ENCODE assay signal across 15 cellular contexts in genomic region chr1:205719762-205720161, GRCh38. TPM values are rescaled to one million over a fixed set of nuclear protein-coding genes. Genes with fewer than 3 reads are reported as not detected.
A peak's percentile ranks its signal among the peaks of the same experiment; 100 is the strongest.
DNase-seq lines count a peak whose midpoint lies in the region; ATAC-seq and TF ChIP-seq lines count a peak whose summit lies in the region.
"Had no signal": no experiment of that assay in that cellular context is flagged by ENCODE, and none has a peak within 500 bp of the region (broad histone marks: within the 10 kb centered on the region; RNA-seq: fewer than 3 reads in every experiment).

No MANE protein-coding gene starts in this region.

- no peak for DNase-seq in activated CD4-positive, alpha-beta T cell treated with anti-CD3 and anti-CD28 coated beads, Interleukin-2, amount 10 ng/mL, durations not matched to agents 24 days and 14 days
- no peak for DNase-seq in activated CD4-positive, alpha-beta T cell treated with anti-CD3 and anti-CD28 coated beads for 48 hours
- DNase-seq in natural killer cell treated with Interleukin-12 subunit alpha and Interleukin-12 subunit beta and Interleukin-15 and Interleukin-18, amount 100 ng/mL, for 72 hours (ENCODE audit: low spot score): no peak
- DNase-seq in natural killer cell (no peak), SIG-M5 treated with dmso at 0.1 percent for 504 hours (lab: John Stamatoyannopoulos, UW; ENCODE audit: unreplicated experiment) (no peak)
- DNase-seq in activated naive CD8-positive, alpha-beta T cell treated with anti-CD3 and anti-CD28 coated beads for 36 hours: no peak
- DNase-seq: DMS 273 treated with DMSO at 0.1 percent for 48 hours, MG63, NCI-H1092 treated with DMSO at 0.1 percent for 48 hours, NCI-H1694, NCI-H2107, NCI-H345, NCI-H526 treated with DMSO at 0.1 percent for 48 hours had no signal

- TF ChIP-seq CTCF in natural killer cell (IDR thresholded peaks at IDR 0.05): no peak

- no peaks in the 10 kb centered on the region for H3K27me3 Mint-ChIP-seq in activated CD4-positive, alpha-beta T cell treated with anti-CD3 and anti-CD28 coated beads, Interleukin-2, amount 10 ng/mL, durations not matched to agents 24 days and 14 days
- H3K27me3 Mint-ChIP-seq in natural killer cell treated with Interleukin-12 subunit alpha and Interleukin-12 subunit beta and Interleukin-15 and Interleukin-18, amount 100 ng/mL, for 72 hours: no peaks in the 10 kb centered on the region
- H3K27me3 Mint-ChIP-seq in natural killer cell (ENCODE audit: low read depth in 2 of 2): no peaks in the 10 kb centered on the region
- no peaks in the 10 kb centered on the region for H3K27me3 Mint-ChIP-seq in activated naive CD8-positive, alpha-beta T cell treated with anti-CD3 and anti-CD28 coated beads for 36 hours

- H3K4me1 Mint-ChIP-seq in activated CD4-positive, alpha-beta T cell treated with anti-CD3 and anti-CD28 coated beads, Interleukin-2, amount 10 ng/mL, durations not matched to agents 24 days and 14 days: peaks cover 27% of the 10 kb centered on the region
- H3K4me1 Mint-ChIP-seq in natural killer cell treated with Interleukin-12 subunit alpha and Interleukin-12 subunit beta and Interleukin-15 and Interleukin-18, amount 100 ng/mL, for 72 hours (ENCODE audit: low read depth in 2 of 2): peaks cover 29 to 33% of the 10 kb centered on the region in 2 donors
- H3K4me1 Mint-ChIP-seq in natural killer cell: peaks cover 0 to 29% of the 10 kb centered on the region in 2 donors
- peaks cover 34% of the 10 kb centered on the region for H3K4me1 Mint-ChIP-seq in activated naive CD8-positive, alpha-beta T cell treated with anti-CD3 and anti-CD28 coated beads for 36 hours

- peak overlapping the region; percentile 88 for H3K27ac Mint-ChIP-seq in activated CD4-positive, alpha-beta T cell treated with anti-CD3 and anti-CD28 coated beads, Interleukin-2, amount 10 ng/mL, durations not matched to agents 24 days and 14 days
- H3K27ac Mint-ChIP-seq in natural killer cell treated with Interleukin-12 subunit alpha and Interleukin-12 subunit beta and Interleukin-15 and Interleukin-18, amount 100 ng/mL, for 72 hours: peak overlapping the region; percentile 56 to 57
- H3K27ac Mint-ChIP-seq in natural killer cell: peak overlapping the region in 1 of 2 donors; percentile 49
- peak overlapping the region; percentile 64 for H3K27ac Mint-ChIP-seq in activated naive CD8-positive, alpha-beta T cell treated with anti-CD3 and anti-CD28 coated beads for 36 hours

- H3K36me3 Mint-ChIP-seq in activated CD4-positive, alpha-beta T cell treated with anti-CD3 and anti-CD28 coated beads, Interleukin-2, amount 10 ng/mL, durations not matched to agents 24 days and 14 days (ENCODE audit: low read depth): peaks cover 69% of the 10 kb centered on the region
- peaks cover 41% of the 10 kb centered on the region for H3K36me3 Mint-ChIP-seq in natural killer cell treated with Interleukin-12 subunit alpha and Interleukin-12 subunit beta and Interleukin-15 and Interleukin-18, amount 100 ng/mL, for 72 hours
- peaks cover 47% of the 10 kb centered on the region for H3K36me3 Mint-ChIP-seq in natural killer cell
- H3K36me3 Mint-ChIP-seq in activated naive CD8-positive, alpha-beta T cell treated with anti-CD3 and anti-CD28 coated beads for 36 hours: peaks cover 54% of the 10 kb centered on the region

- intact Hi-C loops in activated CD4-positive, alpha-beta T cell treated with anti-CD3 and anti-CD28 coated beads, Interleukin-2, amount 10 ng/mL, durations not matched to agents 24 days and 14 days (cut with micrococcal nuclease): loop anchor here (1.0 to 2.0 kb wide), 2 partner anchors 30 to 55 kb away; partner anchors contain the start of gene RAB29
- intact Hi-C loops in natural killer cell (cut with micrococcal nuclease): no loop called here

- peak overlapping the region; percentile 49 for H3K4me3 Mint-ChIP-seq in activated CD4-positive, alpha-beta T cell treated with anti-CD3 and anti-CD28 coated beads, Interleukin-2, amount 10 ng/mL, durations not matched to agents 24 days and 14 days
- peak overlapping the region; percentile 17 for H3K4me3 Mint-ChIP-seq in natural killer cell treated with Interleukin-12 subunit alpha and Interleukin-12 subunit beta and Interleukin-15 and Interleukin-18, amount 100 ng/mL, for 72 hours
- no peak overlapping the region for H3K4me3 Mint-ChIP-seq in natural killer cell
- no peak overlapping the region for H3K4me3 Mint-ChIP-seq in activated naive CD8-positive, alpha-beta T cell treated with anti-CD3 and anti-CD28 coated beads for 36 hours

- no peaks in the 10 kb centered on the region for H3K9me3 Mint-ChIP-seq in activated CD4-positive, alpha-beta T cell treated with anti-CD3 and anti-CD28 coated beads, Interleukin-2, amount 10 ng/mL, durations not matched to agents 24 days and 14 days
- H3K9me3 Mint-ChIP-seq in natural killer cell treated with Interleukin-12 subunit alpha and Interleukin-12 subunit beta and Interleukin-15 and Interleukin-18, amount 100 ng/mL, for 72 hours: no peaks in the 10 kb centered on the region
- H3K9me3 Mint-ChIP-seq in natural killer cell: no peaks in the 10 kb centered on the region
- H3K9me3 Mint-ChIP-seq in activated naive CD8-positive, alpha-beta T cell treated with anti-CD3 and anti-CD28 coated beads for 36 hours: no peaks in the 10 kb centered on the region

- ATAC-seq in natural killer cell treated with Interleukin-12 subunit alpha and Interleukin-12 subunit beta and Interleukin-15 and Interleukin-18, amount 100 ng/mL, for 72 hours: peak in 1 of 2 donors; percentile 54
- no peak for ATAC-seq in natural killer cell
- no peak for ATAC-seq in HG03175 (IDR thresholded peaks at IDR 0.05; ENCODE audit: unreplicated experiment)
- no peak for ATAC-seq in GM21515 (IDR thresholded peaks at IDR 0.05; ENCODE audit: unreplicated experiment)

RNA-seq across cellular contexts. Expression of gene NUCKS1, which starts 30.2 kb away (rescaled TPM):
- 161 and 188 TPM in 2 replicates for total RNA-seq in activated CD4-positive, alpha-beta T cell treated with anti-CD3 and anti-CD28 coated beads, Interleukin-2, amount 10 ng/mL, durations not matched to agents 24 days and 14 days
- total RNA-seq in natural killer cell treated with Interleukin-12 subunit alpha and Interleukin-12 subunit beta and Interleukin-15 and Interleukin-18, amount 100 ng/mL, for 72 hours: 100 to 1,000 TPM in 1 of 2 donors, 10 to 100 TPM in 1; 95.1 to 156 TPM
- 100 to 1,000 TPM in 2 of 3 donors, 10 to 100 TPM in 1; 89.2 to 113 (median 103) TPM for total RNA-seq in natural killer cell
- total RNA-seq in activated naive CD8-positive, alpha-beta T cell treated with anti-CD3 and anti-CD28 coated beads for 36 hours: 100 to 1,000 TPM; 174 TPM

RNA-seq across cellular contexts. Expression of gene SLC45A3, which starts 39.5 kb away (rescaled TPM):
- total RNA-seq in activated CD4-positive, alpha-beta T cell treated with anti-CD3 and anti-CD28 coated beads, Interleukin-2, amount 10 ng/mL, durations not matched to agents 24 days and 14 days: 1.0 and 1.1 TPM in 2 replicates
- 1 to 10 TPM in 1 of 2 donors, under 1 TPM in 1; 0.64 to 5.1 TPM for total RNA-seq in natural killer cell treated with Interleukin-12 subunit alpha and Interleukin-12 subunit beta and Interleukin-15 and Interleukin-18, amount 100 ng/mL, for 72 hours
- total RNA-seq in natural killer cell: 10 to 100 TPM in 1 of 3 donors, 1 to 10 TPM in 1, under 1 TPM in 1; 0.31 to 28.8 (median 1.8) TPM
- total RNA-seq in activated naive CD8-positive, alpha-beta T cell treated with anti-CD3 and anti-CD28 coated beads for 36 hours: under 1 TPM; 0.44 to 0.45 TPM

RNA-seq across cellular contexts. Expression of gene RAB29, which starts 55.5 kb away (rescaled TPM):
- 27.8 and 29.1 TPM in 2 replicates for total RNA-seq in activated CD4-positive, alpha-beta T cell treated with anti-CD3 and anti-CD28 coated beads, Interleukin-2, amount 10 ng/mL, durations not matched to agents 24 days and 14 days
- 100 to 1,000 TPM; 109 to 217 TPM for total RNA-seq in natural killer cell treated with Interleukin-12 subunit alpha and Interleukin-12 subunit beta and Interleukin-15 and Interleukin-18, amount 100 ng/mL, for 72 hours
- 100 to 1,000 TPM in 1 of 3 donors, 10 to 100 TPM in 2; 69.0 to 120 (median 95.1) TPM for total RNA-seq in natural killer cell
- 10 to 100 TPM; 31.0 to 31.7 TPM for total RNA-seq in activated naive CD8-positive, alpha-beta T cell treated with anti-CD3 and anti-CD28 coated beads for 36 hours

Comparison
In these comparisons a context has a peak if more than half of its experiments do, and no peak if none do; other contexts are left out.
1. H3K4me3 Mint-ChIP-seq: peak in activated CD4-positive, alpha-beta T cell treated with anti-CD3 and anti-CD28 coated beads, Interleukin-2, amount 10 ng/mL, durations not matched to agents 24 days and 14 days (single experiment) and natural killer cell treated with Interleukin-12 subunit alpha and Interleukin-12 subunit beta and Interleukin-15 and Interleukin-18, amount 100 ng/mL, for 72 hours (single experiment); none in natural killer cell (single experiment) and activated naive CD8-positive, alpha-beta T cell treated with anti-CD3 and anti-CD28 coated beads for 36 hours (single experiment).